ENCODE assay signal across 8 cellular contexts in genomic region chr13:25085125-25085742, GRCh38. TPM values are rescaled to one million over a fixed set of nuclear protein-coding genes. Genes with fewer than 3 reads are reported as not detected.
DNase-seq lines count a peak whose midpoint lies in the region; ATAC-seq and TF ChIP-seq lines count a peak whose summit lies in the region.

No MANE protein-coding gene starts in this region.

- no peak overlapping the region for H3K56ac ChIP-seq in mesendoderm (ENCODE audit: low read length)

- no peak overlapping the region for H4K5ac ChIP-seq in mesendoderm (ENCODE audit: low read length)

- H3K18ac ChIP-seq in mesendoderm (ENCODE audit: low read length), result no peak overlapping the region

- no peak for TF ChIP-seq CTCF in ovary (IDR thresholded peaks at IDR 0.05)

- H3K23ac ChIP-seq in mesendoderm (ENCODE audit: low read length), result no peak overlapping the region

- TF ChIP-seq POLR2A in ovary (IDR thresholded peaks at IDR 0.05), result no peak

- DNase-seq in COR-L47 (lab: John Stamatoyannopoulos, UW) (peak; percentile 60), GM19238 (ENCODE audit: insufficient read length, low spot score) (peak; percentile 16), NCI-H460 (ENCODE audit: extremely low read depth, low read depth) (peak; percentile 39), caudate nucleus (lab: John Stamatoyannopoulos, UW) (peak in 51 of 61 donors; percentile 4 to 82 (median 40)), mesendoderm (peak; percentile 70), sciatic nerve (ENCODE audit: low spot score) (no peak), ovary (no peak)

- no peaks in the 10 kb centered on the region for H3K9me3 ChIP-seq in ovary

- H3K79me1 ChIP-seq in mesendoderm (ENCODE audit: low read length), result no peaks in the 10 kb centered on the region

- H3K79me2 ChIP-seq in mesendoderm (ENCODE audit: control insufficient read depth, insufficient read depth, low read length), result no peaks in the 10 kb centered on the region

- H2BK120ac ChIP-seq in mesendoderm (ENCODE audit: low read depth, low read length), result no peak overlapping the region

- H3K9ac ChIP-seq in mesendoderm (ENCODE audit: low read length), result no peak overlapping the region

- intact Hi-C loops in sciatic nerve (cut with DNase I), result no loop called here
- intact Hi-C loops in ovary (cut with DNase I), result no loop called here

- H3K4ac ChIP-seq in mesendoderm (ENCODE audit: low read depth, low read length), result no peak overlapping the region

- H3K27ac ChIP-seq in caudate nucleus (ENCODE audit: low read depth, low read length), result peak overlapping the region; percentile 80
- no peak overlapping the region for H3K27ac ChIP-seq in mesendoderm (ENCODE audit: low read depth, low read length)
- no peak overlapping the region for H3K27ac ChIP-seq in ovary

- no peak overlapping the region for H2BK5ac ChIP-seq in mesendoderm (ENCODE audit: low read length)

- H2AK5ac ChIP-seq in mesendoderm (ENCODE audit: low read length), result no peak overlapping the region

- no CpG with 5 or more reads among the region's 6 CpGs for WGBS in mesendoderm (ENCODE audit: extremely low coverage, insufficient coverage, low lambda C conversion rate)
- 39 to 40% (median 39%) methylated on average over 6 of the region's 6 CpGs for WGBS in ovary, 3 donors

- no peak overlapping the region for H2BK15ac ChIP-seq in mesendoderm (replicated peaks; ENCODE audit: low read depth)

- no peak overlapping the region for H3K4me2 ChIP-seq in mesendoderm (ENCODE audit: low read length)

- no peaks in the 10 kb centered on the region for H3K4me1 ChIP-seq in mesendoderm (ENCODE audit: control insufficient read depth, low read depth, low read length)
- no peaks in the 10 kb centered on the region for H3K4me1 ChIP-seq in ovary (ENCODE audit: insufficient read depth)

- ATAC-seq in GM19455 (IDR thresholded peaks at IDR 0.05; ENCODE audit: unreplicated experiment), result no peak
- ATAC-seq in sciatic nerve, result no peak

- no peak overlapping the region for H4K8ac ChIP-seq in mesendoderm (ENCODE audit: low read depth, low read length)

- no peaks in the 10 kb centered on the region for H3K36me3 ChIP-seq in mesendoderm (ENCODE audit: control insufficient read depth, insufficient read depth, low read length)
- H3K36me3 ChIP-seq in ovary, result no peaks in the 10 kb centered on the region

- no peak overlapping the region for H3K4me3 ChIP-seq in mesendoderm (ENCODE audit: low read length)
- H3K4me3 ChIP-seq in ovary, result no peak overlapping the region

- TF ChIP-seq EP300 in ovary (IDR thresholded peaks at IDR 0.05), result no peak

- no peaks in the 10 kb centered on the region for H3K27me3 ChIP-seq in mesendoderm (ENCODE audit: insufficient read depth, low read length, poor library complexity)
- H3K27me3 ChIP-seq in ovary, result no peaks in the 10 kb centered on the region

RNA-seq across cellular contexts. Expression of gene PABPC3, which starts 10.7 kb away (rescaled TPM):
- total RNA-seq in NCI-H460 (2014; rRNA removed; shearing (Covaris generic)), result 0.02 TPM in 1 of 2 replicates, not detected in the other
- not detected in 2 replicates for polyA plus RNA-seq in NCI-H460 (2014; cell fraction: nucleus; rRNA removed)
- 0.37 TPM for polyA plus RNA-seq in mesendoderm (2013, experiment 1 of 2)
- 0.27 TPM for polyA plus RNA-seq in mesendoderm (2013, experiment 2 of 2)
- 0.13 TPM for total RNA-seq in sciatic nerve
- under 1 TPM in 5 of 7 donors, not detected in 2; 0.12 to 0.43 (median 0.30) TPM for total RNA-seq in ovary
- under 1 TPM; 0.08 to 0.78 TPM for polyA plus RNA-seq in ovary

Comparison
In these comparisons a context has a peak if more than half of its experiments do, and no peak if none do; other contexts are left out.
1. DNase-seq: peak in COR-L47 (single experiment), GM19238 (single experiment), NCI-H460 (single experiment), caudate nucleus (51 of 61) and mesendoderm (single experiment); none in sciatic nerve (single experiment) and ovary (0 of 5).